ENCODE assay signal across 20 cellular contexts in genomic region chr22:37725551-37726239, GRCh38. TPM values are rescaled to one million over a fixed set of nuclear protein-coding genes. Genes with fewer than 3 reads are reported as not detected.
DNase-seq lines count a peak whose midpoint lies in the region; ATAC-seq, FAIRE-seq and TF ChIP-seq lines count a peak whose summit lies in the region.
"Had no signal": no experiment of that assay in that cellular context is flagged by ENCODE, and none has a peak within 500 bp of the region (broad histone marks: within the 10 kb centered on the region; RNA-seq: fewer than 3 reads in every experiment).

No MANE protein-coding gene starts in this region.

- no peaks in the 10 kb centered on the region for H3K9me3 Mint-ChIP-seq in H9
- H3K9me3 Mint-ChIP-seq: CD4-positive, alpha-beta T cell; IgD-negative memory B cell had no signal

- H4K20me1 ChIP-seq in H9 (ENCODE audit: control insufficient read depth, insufficient read depth, insufficient read length): peaks cover 3% of the 10 kb centered on the region
- H4K20me1 ChIP-seq in H1 (replicated peaks in 1 of 2; ENCODE audit: control insufficient read depth in 1 of 2, insufficient read depth in 2 of 2, low read length in 2 of 2): peaks cover 0 to 3% of the 10 kb centered on the region in 2 experiments
- H4K20me1 ChIP-seq in neural cell (ENCODE audit: insufficient read depth): no peaks in the 10 kb centered on the region

- H2BK20ac ChIP-seq in H9 (ENCODE audit: low read depth, low read length, poor library complexity, severe bottlenecking): peak overlapping the region; percentile 26
- H2BK20ac ChIP-seq in H1 (ENCODE audit: low read length): no peak overlapping the region

- intact Hi-C loops in upper lobe of right lung (cut with DNase I) (no loop called here), left ventricle myocardium inferior (cut with micrococcal nuclease) (no loop called here)

- H3K4me1 ChIP-seq in H9 (ENCODE audit: insufficient read depth, low read length): no peaks in the 10 kb centered on the region
- H3K4me1 ChIP-seq in H1 (replicated peaks in 1 of 4; ENCODE audit: control insufficient read depth in 3 of 4, insufficient read depth in 4 of 4, low read length in 3 of 4): no peaks in the 10 kb centered on the region
- peaks cover 19% of the 10 kb centered on the region for H3K4me1 ChIP-seq in upper lobe of right lung
- H3K4me1 ChIP-seq in left ventricle myocardium inferior: peaks cover 16% of the 10 kb centered on the region
- H3K4me1 ChIP-seq: BE2C, HAP-1 had no signal

- no peak overlapping the region for H4K8ac ChIP-seq in H9 (replicated peaks; ENCODE audit: insufficient read length, low read depth, low read length)
- H4K8ac ChIP-seq in H1 (ENCODE audit: extremely low read depth, insufficient read depth, low read length): 0 out of 2 replicates have a peak overlapping the region, but pooled peaks have one; percentile 14

- H3K27me3 ChIP-seq in H9 (ENCODE audit: insufficient read depth, low read length): no peaks in the 10 kb centered on the region
- H3K27me3 ChIP-seq in H1 (replicated peaks in 1 of 4; ENCODE audit: control insufficient read depth in 3 of 4, extremely low read depth in 1 of 4, insufficient read depth in 3 of 4, low read length in 3 of 4): no peaks in the 10 kb centered on the region
- H3K27me3 ChIP-seq in neural cell (ENCODE audit: insufficient read depth, low read depth, low read length): no peaks in the 10 kb centered on the region
- H3K27me3 ChIP-seq in upper lobe of right lung: no peaks in the 10 kb centered on the region
- H3K27me3 ChIP-seq in left ventricle myocardium inferior (ENCODE audit: low read depth): no peaks in the 10 kb centered on the region
- H3K27me3 ChIP-seq: BE2C had no signal

- H3K4me3 ChIP-seq in H1 (ENCODE audit: extremely low read depth in 1 of 4, insufficient read depth in 2 of 4, low read depth in 3 of 4, low read length in 4 of 4): no peak overlapping the region
- H3K4me3 ChIP-seq in neural cell (ENCODE audit: low read length): no peak overlapping the region
- H3K4me3 ChIP-seq in upper lobe of right lung: no peak overlapping the region
- no peak overlapping the region for H3K4me3 ChIP-seq in left ventricle myocardium inferior
- H3K4me3 ChIP-seq: GM23338, HAP-1 had no signal

- H3T11ph ChIP-seq in H9 (ENCODE audit: low read length): no peak overlapping the region

- H3K27ac Mint-ChIP-seq in H9: no peak overlapping the region
- H3K27ac Mint-ChIP-seq: CD4-positive, alpha-beta T cell; GM23338; IgD-negative memory B cell had no signal

- FAIRE-seq in H1 (lab: Jason Lieb, UNC): no peak
- FAIRE-seq: A204.1, HepG2 had no signal

- no peak overlapping the region for H2BK15ac ChIP-seq in H9 (ENCODE audit: low read depth, low read length)
- H2BK15ac ChIP-seq in H1 (ENCODE audit: low read length): no peak overlapping the region

- H3K18ac ChIP-seq in H9 (ENCODE audit: insufficient read length, low read depth, low read length): no peak overlapping the region
- no peak overlapping the region for H3K18ac ChIP-seq in H1 (ENCODE audit: extremely low read depth, low read length)

- H3K14ac ChIP-seq in H9 (ENCODE audit: insufficient read depth, low read length) (no peak overlapping the region), H1 (ENCODE audit: insufficient read length) (no peak overlapping the region)

- CTCF ChIA-PET in H1 (lab: Charles Lee; ENCODE audit: partially characterized antibody): interaction anchor here (0.6 kb wide), 1 partner anchor 103 kb away, joined by 3 read pairs; no protein-coding TSS in a partner anchor

- TF ChIP-seq RAD21 in H1 (IDR thresholded peaks at IDR 0.05 in 1 of 2, conservative IDR thresholded peaks at IDR 0.05 in 1 of 2; ENCODE audit: low read depth in 2 of 2, low read length in 2 of 2) (no peak), neural cell (conservative IDR thresholded peaks at IDR 0.05) (no peak)

- TF ChIP-seq EP300 in H1 (IDR thresholded peaks at IDR 0.05; ENCODE audit: borderline replicate concordance in 1 of 2, low read depth in 2 of 2, low read length in 2 of 2) (no peak), neural cell (conservative IDR thresholded peaks at IDR 0.05; ENCODE audit: poor library complexity, severe bottlenecking) (no peak)

- TF ChIP-seq CTCF in H9 (conservative IDR thresholded peaks at IDR 0.05) (no peak), H1 (IDR thresholded peaks at IDR 0.05; ENCODE audit: control extremely low read depth in 1 of 3, insufficient read depth in 1 of 3, low read depth in 1 of 3, low read length in 3 of 3) (no peak), neural cell (IDR thresholded peaks at IDR 0.05; ENCODE audit: poor library complexity, severe bottlenecking) (no peak), upper lobe of right lung (IDR thresholded peaks at IDR 0.05) (no peak), left ventricle myocardium inferior (IDR thresholded peaks at IDR 0.05; ENCODE audit: borderline replicate concordance) (no peak)

- no peak overlapping the region for H3K4me2 ChIP-seq in H9 (ENCODE audit: insufficient read depth, insufficient read length, low read length)
- H3K4me2 ChIP-seq in H1 (ENCODE audit: insufficient read depth in 1 of 2, low read depth in 2 of 2, low read length in 2 of 2): no peak overlapping the region
- H3K4me2 ChIP-seq in neural cell (ENCODE audit: low read length): no peak overlapping the region
- H3K4me2 ChIP-seq: GM23338 had no signal

- H3K4ac ChIP-seq in H9 (ENCODE audit: low read depth, low read length) (no peak overlapping the region), H1 (replicated peaks; ENCODE audit: insufficient read length, low read depth, low read length) (no peak overlapping the region)

- no peak overlapping the region for H3K4me3 Mint-ChIP-seq in H9
- H3K4me3 Mint-ChIP-seq: CD4-positive, alpha-beta T cell; GM23338 had no signal

- H3K56ac ChIP-seq in H9 (ENCODE audit: insufficient read length, low read depth, low read length) (no peak overlapping the region), H1 (replicated peaks; ENCODE audit: insufficient read length, low read depth, low read length) (no peak overlapping the region)

- no peak overlapping the region for H3K9ac ChIP-seq in H9 (ENCODE audit: extremely low read depth, insufficient read length, low read length)
- no peak overlapping the region for H3K9ac ChIP-seq in H1 (replicated peaks in 1 of 4; ENCODE audit: extremely low read depth in 1 of 4, low read depth in 3 of 4, low read length in 3 of 4)
- H3K9ac ChIP-seq in neural cell (ENCODE audit: low read length): no peak overlapping the region

- no peaks in the 10 kb centered on the region for H3F3A ChIP-seq in neural cell (ENCODE audit: insufficient read depth, low read length, poor library complexity, severe bottlenecking)

- H3K23ac ChIP-seq in H9 (ENCODE audit: insufficient read length, low read depth, low read length): no peak overlapping the region
- no peak overlapping the region for H3K23ac ChIP-seq in H1 (ENCODE audit: insufficient read length)

- H3K9me2 ChIP-seq in neural cell (ENCODE audit: insufficient read depth, low read length): no peaks in the 10 kb centered on the region

- H3K36me3 ChIP-seq in H1 (ENCODE audit: control insufficient read depth in 2 of 4, insufficient read depth in 4 of 4, low read length in 3 of 4) (peaks cover 0 to 18% (median 14%) of the 10 kb centered on the region in 4 experiments; a peak in 5 of 8 replicates), neural cell (ENCODE audit: insufficient read depth, low read length) (peaks cover 3% of the 10 kb centered on the region), upper lobe of right lung (no peaks in the 10 kb centered on the region), left ventricle myocardium inferior (no peaks in the 10 kb centered on the region)
- H3K36me3 ChIP-seq: BE2C, HAP-1 had no signal

- H3K23me2 ChIP-seq in H9 (ENCODE audit: insufficient read length, low read depth, low read length, poor library complexity, severe bottlenecking): no peaks in the 10 kb centered on the region
- H3K23me2 ChIP-seq in H1 (ENCODE audit: low read depth, low read length): no peaks in the 10 kb centered on the region

- H3K9me3 ChIP-seq in H9 (ENCODE audit: control insufficient read depth, low read depth, low read length): no peaks in the 10 kb centered on the region
- no peaks in the 10 kb centered on the region for H3K9me3 ChIP-seq in H1 (ENCODE audit: insufficient read depth in 2 of 2, low read depth in 1 of 2, low read length in 1 of 2)
- no peaks in the 10 kb centered on the region for H3K9me3 ChIP-seq in neural cell (ENCODE audit: low read length)
- H3K9me3 ChIP-seq in upper lobe of right lung: no peaks in the 10 kb centered on the region
- no peaks in the 10 kb centered on the region for H3K9me3 ChIP-seq in left ventricle myocardium inferior (replicated peaks)
- H3K9me3 ChIP-seq: BE2C, HAP-1 had no signal

- WGBS in H9 (ENCODE audit: extremely low coverage, insufficient read length, low lambda C conversion rate): no CpG with 5 or more reads among the region's 25 CpGs
- 85% methylated on average over 4 of the region's 25 CpGs; no CpG with 5 or more reads in 1 of the 2 experiments for WGBS in H1 (ENCODE audit: extremely low coverage in 1 of 2, insufficient coverage in 1 of 2, insufficient read length in 1 of 2, insufficient replicate concordance in 2 of 2, low coverage in 1 of 2, low lambda C conversion rate in 2 of 2, missing lambda C conversion rate in 1 of 2), 2 experiments

- H2BK120ac ChIP-seq in H9 (ENCODE audit: low read depth, low read length, poor library complexity, severe bottlenecking) (no peak overlapping the region), H1 (replicated peaks; ENCODE audit: low read depth, low read length) (no peak overlapping the region)

- H2BK5ac ChIP-seq in H9 (ENCODE audit: insufficient read length, low read length): no peak overlapping the region
- no peak overlapping the region for H2BK5ac ChIP-seq in H1 (ENCODE audit: low read depth, low read length)

- peaks cover 17% of the 10 kb centered on the region for H3K27me3 Mint-ChIP-seq in H9 (ENCODE audit: low read depth)
- H3K27me3 Mint-ChIP-seq: CD4-positive, alpha-beta T cell; IgD-negative memory B cell had no signal

- H4K91ac ChIP-seq in H9 (ENCODE audit: insufficient read length, low read depth, low read length) (no peak overlapping the region), H1 (replicated peaks; ENCODE audit: insufficient read length, low read length) (no peak overlapping the region)

- no peaks in the 10 kb centered on the region for H3K4me1 Mint-ChIP-seq in H9
- H3K4me1 Mint-ChIP-seq: GM23338 had no signal

- no peak overlapping the region for H4K5ac ChIP-seq in H9 (ENCODE audit: insufficient read length, low read depth, low read length)
- no peak overlapping the region for H4K5ac ChIP-seq in H1 (ENCODE audit: insufficient read length, low read depth, low read length)

- no peak for DNase-seq in H9
- no peak for DNase-seq in H1 (ENCODE audit: low read depth in 1 of 2, low spot score in 2 of 2)
- DNase-seq in upper lobe of right lung: no peak
- no peak for DNase-seq in left ventricle myocardium inferior
- DNase-seq: ACHN; BE2C; CD4-positive, alpha-beta T cell; DMS153; DMS79; GF-D8; KBM-7 had no signal

- H3K27ac ChIP-seq in H9 (ENCODE audit: insufficient read length, low read depth, low read length) (no peak overlapping the region), H1 (ENCODE audit: low read depth, low read length) (no peak overlapping the region), neural cell (ENCODE audit: low read length) (no peak overlapping the region), upper lobe of right lung (no peak overlapping the region), left ventricle myocardium inferior (replicated peaks) (no peak overlapping the region)
- H3K27ac ChIP-seq: C4-2B had no signal

- H2AK5ac ChIP-seq in H9 (ENCODE audit: insufficient read length, low read length): no peak overlapping the region
- no peak overlapping the region for H2AK5ac ChIP-seq in H1 (ENCODE audit: low read depth, low read length)

- ATAC-seq in upper lobe of right lung: peak; percentile 5
- no peak for ATAC-seq in GM18519 (IDR thresholded peaks at IDR 0.05; ENCODE audit: low FRiP score, unreplicated experiment)
- no peak for ATAC-seq in GM18505 (IDR thresholded peaks at IDR 0.05; ENCODE audit: unreplicated experiment)

- H2AFZ ChIP-seq in H9 (ENCODE audit: low read length) (no peak overlapping the region), H1 (ENCODE audit: low read length) (no peak overlapping the region), neural cell (ENCODE audit: low read depth, low read length) (no peak overlapping the region)
- H2AFZ ChIP-seq: GM23338 had no signal

- no peaks in the 10 kb centered on the region for H3K79me1 ChIP-seq in H9 (ENCODE audit: insufficient read depth, low read depth, low read length, poor library complexity, severe bottlenecking)
- H3K79me1 ChIP-seq in H1 (ENCODE audit: low read depth, low read length): no peaks in the 10 kb centered on the region

- POLR2A ChIA-PET in H1 (lab: Charles Lee; ENCODE audit: partially characterized antibody): no interaction called here

- H2BK12ac ChIP-seq in H9 (ENCODE audit: insufficient read length, low read depth, low read length) (no peak overlapping the region), H1 (ENCODE audit: low read depth, low read length) (no peak overlapping the region)

- H3K79me2 ChIP-seq in H9 (ENCODE audit: insufficient read depth, low read length) (no peaks in the 10 kb centered on the region), H1 (ENCODE audit: control insufficient read depth in 1 of 2, insufficient read depth in 2 of 2, low read length in 2 of 2) (no peaks in the 10 kb centered on the region), neural cell (replicated peaks; ENCODE audit: insufficient read depth, low read length) (no peaks in the 10 kb centered on the region)

- peaks cover 40 to 50% (median 43%) of the 10 kb centered on the region in 3 experiments for H3K36me3 Mint-ChIP-seq in H9 (ENCODE audit: insufficient read depth in 1 of 3, low read depth in 3 of 3)
- H3K36me3 Mint-ChIP-seq: IgD-negative memory B cell had no signal

- no peak for TF ChIP-seq POLR2A in H1 (IDR thresholded peaks at IDR 0.05; ENCODE audit: control extremely low read depth in 1 of 2, low read depth in 2 of 2, low read length in 2 of 2)
- TF ChIP-seq POLR2A in GM18505 (IDR thresholded peaks at IDR 0.05; ENCODE audit: borderline replicate concordance, extremely low read depth, insufficient read depth, insufficient read length): no peak

RNA-seq across cellular contexts. Expression of gene TRIOBP, which starts 28.8 kb away (rescaled TPM):
- total RNA-seq in H9 (2021) (50.8 and 52.7 TPM in 2 replicates), upper lobe of right lung (85.0 TPM), left ventricle myocardium inferior (86.5 TPM)
- 27.3 and 29.1 TPM in 2 replicates for total RNA-seq in H1 (2021; fragmentation: NEBNext Ultra II Directional; extraction: Animal tissue kit (Norgen Biotek cat#: 25700))
- polyA plus RNA-seq in H1 (2011; rRNA removed) (18.2 and 36.0 TPM in 2 replicates), neural cell (9.2 and 16.2 TPM in 2 replicates)
- 27.6 TPM for polyA plus RNA-seq in H1 (2011; cell fraction: cytosol; rRNA removed)
- 40.4 TPM for polyA plus RNA-seq in H1 (2011; cell fraction: nucleus; rRNA removed)
- polyA plus RNA-seq in H1 (2012, experiment 1 of 2): 23.3 to 41.8 TPM (median 38.0 TPM) in 4 replicates
- 19.8 TPM for polyA plus RNA-seq in H1 (2012, experiment 2 of 2)
- 27.4 TPM for polyA plus RNA-seq in H1 (2013, experiment 1 of 2)
- polyA plus RNA-seq in H1 (2013, experiment 2 of 2): 25.9 TPM
- 43.1 and 47.6 TPM in 2 replicates for polyA minus RNA-seq in H1 (2011; rRNA and poly(A)+ RNA removed)
- 28.8 TPM for polyA minus RNA-seq in H1 (2011; cell fraction: cytosol; rRNA and poly(A)+ RNA removed)
- polyA minus RNA-seq in H1 (2011; cell fraction: nucleus; rRNA and poly(A)+ RNA removed): 20.8 TPM
- 17.5 and 18.2 TPM in 2 replicates for polyA minus RNA-seq in neural cell

RNA-seq across cellular contexts. Expression of gene NOL12, which starts 39.6 kb away (rescaled TPM):
- total RNA-seq in H9 (2021): 30.4 and 35.4 TPM in 2 replicates
- 26.7 and 28.3 TPM in 2 replicates for total RNA-seq in H1 (2021; fragmentation: NEBNext Ultra II Directional; extraction: Animal tissue kit (Norgen Biotek cat#: 25700))
- polyA plus RNA-seq in H1 (2011; rRNA removed): 25.3 TPM in 2 replicates
- polyA plus RNA-seq in H1 (2011; cell fraction: cytosol; rRNA removed): 40.9 TPM
- 43.6 TPM for polyA plus RNA-seq in H1 (2011; cell fraction: nucleus; rRNA removed)
- polyA plus RNA-seq in H1 (2012, experiment 1 of 2): 19.3 to 37.0 TPM (median 34.3 TPM) in 4 replicates
- polyA plus RNA-seq in H1 (2012, experiment 2 of 2): 27.9 TPM
- polyA plus RNA-seq in H1 (2013, experiment 1 of 2): 27.9 TPM
- 24.0 TPM for polyA plus RNA-seq in H1 (2013, experiment 2 of 2)
- polyA minus RNA-seq in H1 (2011; rRNA and poly(A)+ RNA removed): 8.3 and 9.6 TPM in 2 replicates
- polyA minus RNA-seq in H1 (2011; cell fraction: cytosol; rRNA and poly(A)+ RNA removed): 8.8 TPM
- polyA minus RNA-seq in H1 (2011; cell fraction: nucleus; rRNA and poly(A)+ RNA removed): 16.7 TPM
- 77.5 and 90.0 TPM in 2 replicates for polyA plus RNA-seq in neural cell
- polyA minus RNA-seq in neural cell: 19.7 and 23.5 TPM in 2 replicates
- 21.6 TPM for total RNA-seq in upper lobe of right lung
- total RNA-seq in left ventricle myocardium inferior: 12.8 TPM

RNA-seq across cellular contexts. Expression of gene LGALS1, which starts 50.3 kb away (rescaled TPM):
- total RNA-seq in H9 (2021) (32.8 and 33.6 TPM in 2 replicates), upper lobe of right lung (340 TPM), left ventricle myocardium inferior (843 TPM)
- total RNA-seq in H1 (2021; fragmentation: NEBNext Ultra II Directional; extraction: Animal tissue kit (Norgen Biotek cat#: 25700)): 12.0 and 14.9 TPM in 2 replicates
- polyA plus RNA-seq in H1 (2011; rRNA removed) (92.4 and 101 TPM in 2 replicates), neural cell (not detected in 2 replicates)
- 77.6 TPM for polyA plus RNA-seq in H1 (2011; cell fraction: cytosol; rRNA removed)
- 64.0 TPM for polyA plus RNA-seq in H1 (2011; cell fraction: nucleus; rRNA removed)
- 11.2 to 50.4 TPM (median 33.3 TPM) in 4 replicates for polyA plus RNA-seq in H1 (2012, experiment 1 of 2)
- polyA plus RNA-seq in H1 (2012, experiment 2 of 2): 38.4 TPM
- polyA plus RNA-seq in H1 (2013, experiment 1 of 2): 39.2 TPM
- 36.3 TPM for polyA plus RNA-seq in H1 (2013, experiment 2 of 2)
- polyA minus RNA-seq in H1 (2011; rRNA and poly(A)+ RNA removed): 15.3 and 15.5 TPM in 2 replicates
- polyA minus RNA-seq in H1 (2011; cell fraction: cytosol; rRNA and poly(A)+ RNA removed): 13.3 TPM
- polyA minus RNA-seq in H1 (2011; cell fraction: nucleus; rRNA and poly(A)+ RNA removed): 14.5 TPM
- polyA minus RNA-seq in neural cell: 1.5 TPM in 1 of 2 replicates, not detected in the other
